Comparison of ENCODE assay signal across 9 cellular contexts in the genomic region with DNA sequence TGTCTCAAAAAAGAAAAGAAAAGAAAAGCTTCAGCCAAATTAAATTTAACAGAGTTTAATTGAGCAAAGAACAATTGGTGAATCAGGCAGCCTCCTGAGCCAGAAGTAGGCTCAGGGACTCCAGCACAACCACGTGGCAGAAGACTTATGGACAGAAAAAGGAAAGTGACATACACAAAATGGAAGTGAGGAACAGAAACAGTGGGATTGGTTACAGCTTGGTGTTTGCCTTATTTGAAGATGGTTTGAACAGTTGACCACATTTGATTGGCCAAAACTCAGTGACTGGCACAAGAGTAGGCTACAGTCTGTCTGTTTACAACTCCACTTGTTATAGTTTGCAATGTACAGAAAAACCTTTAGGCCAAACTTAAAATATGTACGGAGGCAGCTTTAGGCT.
"Had no signal": no experiment of that assay in that cellular context is flagged by ENCODE, and none has a peak within 500 bp of the region (broad histone marks: within the 10 kb centered on the region; RNA-seq: fewer than 3 reads in every experiment).

No MANE protein-coding gene starts in this region.

- H3K9me3 ChIP-seq: lower lobe of right lung, thoracic aorta had no signal

- H3K27ac ChIP-seq: lower lobe of right lung, thoracic aorta had no signal

- ATAC-seq: activated CD4-positive, alpha-beta T cell treated with anti-CD3 and anti-CD28 coated beads for 36 hours; activated CD8-positive, alpha-beta memory T cell treated with anti-CD3 and anti-CD28 coated beads, Interleukin-2, amount 10 ng/mL, durations not matched to agents 7 days and 5 days; lower lobe of right lung; stimulated activated naive B cell treated with anti-CD40 and anti-IgM and Interleukin-4, amounts not matched to agents 10 μg/mL and 1 μg/mL and 100 μg/mL, for 72 hours; WTC11 had no signal

- H3K4me1 ChIP-seq: lower lobe of right lung had no signal

- H3K4me3 ChIP-seq: lower lobe of right lung, thoracic aorta had no signal

- DNase-seq: activated CD4-positive, alpha-beta memory T cell treated with anti-CD3 and anti-CD28 coated beads, Interleukin-2, amount 10 ng/mL, durations not matched to agents 7 days and 5 days; activated CD4-positive, alpha-beta T cell treated with anti-CD3 and anti-CD28 coated beads for 36 hours; activated CD8-positive, alpha-beta memory T cell treated with anti-CD3 and anti-CD28 coated beads, Interleukin-2, amount 10 ng/mL, durations not matched to agents 7 days and 5 days; foreskin melanocyte; lower lobe of right lung; midbrain; stimulated activated naive B cell treated with anti-CD40 and anti-IgM and Interleukin-4, amounts not matched to agents 10 μg/mL and 1 μg/mL and 100 μg/mL, for 72 hours had no signal

- H3K36me3 ChIP-seq: lower lobe of right lung, thoracic aorta had no signal
